19 cellular contexts compared by ENCODE assay signal in genomic region chr17:80883831-80884735, GRCh38.
"Had no signal": no experiment of that assay in that cellular context is flagged by ENCODE, and none has a peak within 500 bp of the region (broad histone marks: within the 10 kb centered on the region; RNA-seq: fewer than 3 reads in every experiment).

No MANE protein-coding gene starts in this region.

- FAIRE-seq: colon had no signal

- H3K27ac ChIP-seq: adrenal gland, cardiac muscle cell, esophagus muscularis mucosa, psoas muscle, SK-N-MC had no signal

- H3K4me1 ChIP-seq: adrenal gland, esophagus muscularis mucosa, psoas muscle had no signal

- H3K27me3 ChIP-seq: adrenal gland, cardiac muscle cell, esophagus muscularis mucosa had no signal

- ATAC-seq: activated CD4-positive, CD25-positive, alpha-beta regulatory T cell treated with anti-CD3 and anti-CD28 coated beads, Interleukin-2, amount 50 U/mL, for 24 hours; naive thymus-derived CD8-positive, alpha-beta T cell; psoas muscle; sciatic nerve; T-cell had no signal

- H3K4me3 ChIP-seq: adrenal gland, cardiac muscle cell, esophagus muscularis mucosa, psoas muscle, SK-N-MC had no signal

- H3K9me3 ChIP-seq: adrenal gland, esophagus muscularis mucosa, psoas muscle had no signal

- DNase-seq: activated CD4-positive, alpha-beta T cell treated with anti-CD3 and anti-CD28 coated beads, Interleukin-2, amount 50 U/mL, for 4 hours; activated naive CD4-positive, alpha-beta T cell treated with anti-CD3 and anti-CD28 coated beads, Interleukin-2, amount 10 ng/mL, durations not matched to agents 7 days and 5 days; activated T-cell treated with anti-CD3 and anti-CD28 coated beads for 4 hours; hypothalamus; kidney glomerular epithelial cell; mammary epithelial cell; nucleus accumbens; stimulated activated CD4-positive, alpha-beta T cell treated with anti-CD3 and anti-CD28 coated beads, Interleukin-1b, Interleukin-23, amount 100 ng/mL, for 48 hours; T-cell; T-helper 9 cell had no signal
